ENCODE assay signal across 9 cellular contexts in genomic region chr10:1057106-1057657, GRCh38. TPM values are rescaled to one million over a fixed set of nuclear protein-coding genes. Genes with fewer than 3 reads are reported as not detected.
DNase-seq lines count a peak whose midpoint lies in the region; ATAC-seq, FAIRE-seq and TF ChIP-seq lines count a peak whose summit lies in the region.
"Had no signal": no experiment of that assay in that cellular context is flagged by ENCODE, and none has a peak within 500 bp of the region (broad histone marks: within the 10 kb centered on the region; RNA-seq: fewer than 3 reads in every experiment).

No MANE protein-coding gene starts in this region.

- H3K27me3 Mint-ChIP-seq in T-helper 2 cell treated with Interferon-gamma antibody and Interleukin-4, amounts not matched to agents 5 μg/mL and 100 μg/mL, for 36 hours (ENCODE audit: low read depth), result no peaks in the 10 kb centered on the region

- H3K4me3 ChIP-seq in GM12878 (peak overlapping the region; percentile 89), suprapubic skin (peak overlapping the region; percentile 97)

- POLR2A ChIA-PET in GM12878 (lab: Charles Lee), result interaction anchor here (1.0 to 1.8 kb wide), 4 partner anchors 8 to 128 kb away, joined by 3 to 14 read pairs (median 4); partner anchors contain the start of gene IDI1

- peak overlapping the region; percentile 89 for H3K9ac ChIP-seq in GM12878 (ENCODE audit: control insufficient read depth, insufficient read depth, low read length)

- CTCF ChIA-PET in GM12878 (lab: Yijun Ruan, JAX), result interaction anchor here (0.7 to 1.4 kb wide), 4 partner anchors 8 to 678 kb away, joined by 3 to 6 read pairs (median 3); partner anchors contain the start of gene IDI1

- RAD21 ChIA-PET in GM12878 (lab: Charles Lee; ENCODE audit: unreplicated experiment), result interaction anchor here (1.0 kb wide), 1 partner anchor 12 kb away, joined by 3 read pairs; no protein-coding TSS in a partner anchor

- peaks cover 66% of the 10 kb centered on the region for H3K4me1 Mint-ChIP-seq in T-helper 2 cell treated with Interferon-gamma antibody and Interleukin-4, amounts not matched to agents 5 μg/mL and 100 μg/mL, for 36 hours (ENCODE audit: low read depth)

- TF ChIP-seq POLR2A in GM12878 (IDR thresholded peaks at IDR 0.05; ENCODE audit: low read depth, low read length) (no peak), suprapubic skin (IDR thresholded peaks at IDR 0.05) (no peak)

- H3K4me3 Mint-ChIP-seq in T-helper 2 cell treated with Interferon-gamma antibody and Interleukin-4, amounts not matched to agents 5 μg/mL and 100 μg/mL, for 36 hours, result peak overlapping the region; percentile 97

- no peak for TF ChIP-seq CTCF in GM12878 (IDR thresholded peaks at IDR 0.05 in 2 of 3, conservative IDR thresholded peaks at IDR 0.05 in 1 of 3; ENCODE audit: control insufficient read depth in 2 of 3, extremely low read depth in 1 of 3, insufficient read depth in 1 of 3, low read depth in 3 of 3, low read length in 3 of 3)
- TF ChIP-seq CTCF in suprapubic skin (IDR thresholded peaks at IDR 0.05), result no peak

- peak overlapping the region; percentile 95 for H3K27ac Mint-ChIP-seq in T-helper 2 cell treated with Interferon-gamma antibody and Interleukin-4, amounts not matched to agents 5 μg/mL and 100 μg/mL, for 36 hours

- no peak for DNase-seq in T-helper 2 cell treated with Interferon-gamma antibody and Interleukin-4, amounts not matched to agents 5 μg/mL and 100 μg/mL, for 36 hours (ENCODE audit: low spot score)
- no peak for DNase-seq in T-helper 2 cell
- DNase-seq in Kasumi-1 (lab: John Stamatoyannopoulos, UW), result peak; percentile 92 to 97
- DNase-seq in GM12878 (ENCODE audit: low read depth, low spot score), result no peak
- peak; percentile 27 for DNase-seq in kidney tubule cell (ENCODE audit: low spot score)
- DNase-seq in suprapubic skin (ENCODE audit: low spot score in 2 of 2), result no peak
- DNase-seq in activated gamma-delta T cell treated with Interleukin-2 at 50 U/mL for 16 hours, result no peak

- no TSS peak for BruUV-seq in GM12878 (replicated peaks; lab: Mats Ljungman, UMichigan)

- H3K9me3 ChIP-seq in GM12878 (replicated peaks; ENCODE audit: control insufficient read depth, insufficient read depth, low read length) (no peaks in the 10 kb centered on the region), suprapubic skin (no peaks in the 10 kb centered on the region)

- H2AFZ ChIP-seq in GM12878 (ENCODE audit: control insufficient read depth, low read depth, low read length), result peak overlapping the region; percentile 89

- SMC1A ChIA-PET in GM12878 (lab: Charles Lee; ENCODE audit: uncharacterized antibody, unreplicated experiment), result interaction anchor here (0.8 to 1.5 kb wide), 4 partner anchors 9 to 24 kb away, joined by 3 to 6 read pairs (median 4); no protein-coding TSS in a partner anchor

- H3K4me2 ChIP-seq in GM12878 (ENCODE audit: control insufficient read depth, insufficient read depth), result peak overlapping the region; percentile 87

- peaks cover 21% of the 10 kb centered on the region for H3K4me1 ChIP-seq in GM12878 (ENCODE audit: control insufficient read depth, insufficient read depth, low read length)
- peaks cover 71% of the 10 kb centered on the region for H3K4me1 ChIP-seq in suprapubic skin

- no peak for TF ChIP-seq RAD21 in GM12878 (IDR thresholded peaks at IDR 0.05; ENCODE audit: insufficient read depth, low read depth, low read length)

- no peaks in the 10 kb centered on the region for H3K9me3 Mint-ChIP-seq in T-helper 2 cell treated with Interferon-gamma antibody and Interleukin-4, amounts not matched to agents 5 μg/mL and 100 μg/mL, for 36 hours

- H3K27ac ChIP-seq in GM12878 (ENCODE audit: control insufficient read depth, insufficient read depth), result peak overlapping the region; percentile 85
- peak overlapping the region; percentile 100 for H3K27ac ChIP-seq in suprapubic skin

- no peaks in the 10 kb centered on the region for H4K20me1 ChIP-seq in GM12878 (ENCODE audit: control insufficient read depth, insufficient read depth)

- in situ Hi-C loops in GM12878 (cut with MboI), result no loop called here

- H3K27me3 ChIP-seq in GM12878 (replicated peaks in 1 of 2; ENCODE audit: control insufficient read depth in 2 of 2, insufficient read depth in 2 of 2, low read length in 1 of 2) (no peaks in the 10 kb centered on the region), suprapubic skin (no peaks in the 10 kb centered on the region)

- H3K79me2 ChIP-seq in GM12878 (ENCODE audit: control insufficient read depth, insufficient read depth, low read length), result peaks cover 86% of the 10 kb centered on the region

- TF ChIP-seq EP300 in GM12878 (IDR thresholded peaks at IDR 0.05; ENCODE audit: borderline replicate concordance in 1 of 2, control insufficient read depth in 1 of 2, low read depth in 2 of 2, low read length in 2 of 2), result no peak
- TF ChIP-seq EP300 in suprapubic skin (IDR thresholded peaks at IDR 0.05), result no peak

- H3K36me3 ChIP-seq in GM12878 (ENCODE audit: control insufficient read depth in 2 of 2, insufficient read depth in 2 of 2, low read length in 1 of 2) (peaks cover 0 to 15% of the 10 kb centered on the region in 2 experiments; a peak in 1 of 4 replicates), suprapubic skin (peaks cover 13% of the 10 kb centered on the region)

- intact Hi-C loops in GM12878 (cut with micrococcal nuclease; ENCODE audit: unreplicated experiment), result no loop called here

- no peak for FAIRE-seq in GM12878 (lab: Jason Lieb, UNC)

- peaks cover 49% of the 10 kb centered on the region for H3K36me3 Mint-ChIP-seq in T-helper 2 cell treated with Interferon-gamma antibody and Interleukin-4, amounts not matched to agents 5 μg/mL and 100 μg/mL, for 36 hours (ENCODE audit: low read depth)

- 1% methylated on average over 23 of the region's 26 CpGs for WGBS in GM12878 (ENCODE audit: insufficient coverage, insufficient replicate concordance, low lambda C conversion rate, missing lambda C conversion rate)
- 1% methylated on average over 26 of the region's 26 CpGs for WGBS in suprapubic skin

- ATAC-seq in GM12878 (peak; percentile 40), GM21825 (IDR thresholded peaks at IDR 0.05; ENCODE audit: unreplicated experiment) (no peak)

TF ChIP-seq in GM12878, 131 proteins besides CTCF, POLR2A, EP300 and RAD21:
- peak; percentile 20; the same call in 1 of the 2 replicates for TF ChIP-seq SPI1 (IDR thresholded peaks at IDR 0.05; ENCODE audit: borderline replicate concordance, insufficient read depth, low read depth, low read length)
- TF ChIP-seq ATF7 (IDR thresholded peaks at IDR 0.05; ENCODE audit: low read depth), result no peak
- TF ChIP-seq HDGF (IDR thresholded peaks at IDR 0.05), result 0 out of 2 replicates have a peak, but pooled peaks have one; percentile 4

RNA-seq across cellular contexts. Expression of gene WDR37, which starts 1.0 kb away (rescaled TPM):
- 35.7 and 36.6 TPM in 2 replicates for total RNA-seq in GM12878 (2013; cell fraction: nucleolus; rRNA removed)
- 8.0 and 8.5 TPM in 2 replicates for total RNA-seq in GM12878 (2014; rRNA removed)
- 6.1 and 6.3 TPM in 2 replicates for total RNA-seq in GM12878 (2014; rRNA removed; fragmentation: Illumina TruSeq; extraction: Trizol)
- total RNA-seq in GM12878 (2021), result 9.0 and 11.1 TPM in 2 replicates
- 5.1 TPM for polyA plus RNA-seq in GM12878 (2011; ENCODE audit: low read depth)
- 9.7 and 10.5 TPM in 2 replicates for polyA plus RNA-seq in GM12878 (2011; rRNA removed)
- 10.4 and 10.9 TPM in 2 replicates for polyA plus RNA-seq in GM12878 (2011; cell fraction: cytosol; rRNA removed)
- 31.1 and 31.4 TPM in 2 replicates for polyA plus RNA-seq in GM12878 (2011; cell fraction: nucleus; rRNA removed)
- polyA plus RNA-seq in GM12878 (2012), result 6.1 and 8.4 TPM in 2 replicates
- polyA plus RNA-seq in GM12878 (2014; fragmentation: Illumina TruSeq; extraction: Trizol), result 6.4 and 6.6 TPM in 2 replicates
- polyA plus RNA-seq in GM12878 (2014; fragmentation: Nextera tagmentation; extraction: Ambion mirVana), result 1 to 10 TPM; 1.9 to 2.5 TPM
- 8.4 and 8.8 TPM in 2 replicates for polyA plus RNA-seq in GM12878 (2014; rRNA removed)
- polyA plus RNA-seq in GM12878 (2016; fragmentation: Nextera tagmentation; extraction: Ambion mirVana), result 1 to 10 TPM; 6.5 to 7.7 TPM
- polyA minus RNA-seq in GM12878 (2011; rRNA and poly(A)+ RNA removed), result 25.3 and 25.7 TPM in 2 replicates
- polyA minus RNA-seq in GM12878 (2011; cell fraction: cytosol; rRNA and poly(A)+ RNA removed), result 4.1 and 12.3 TPM in 2 replicates
- 12.3 and 15.5 TPM in 2 replicates for polyA minus RNA-seq in GM12878 (2011; cell fraction: nucleus; rRNA and poly(A)+ RNA removed)
- 10 to 100 TPM; 13.1 to 32.7 (median 18.4) TPM for total RNA-seq in suprapubic skin

RNA-seq across cellular contexts. Expression of gene IDI1, which starts 8.3 kb away (rescaled TPM):
- 154 and 155 TPM in 2 replicates for total RNA-seq in GM12878 (2013; cell fraction: nucleolus; rRNA removed)
- total RNA-seq in GM12878 (2014; rRNA removed) (112 and 150 TPM in 2 replicates), GM12878 (2014; rRNA removed; fragmentation: Illumina TruSeq; extraction: Trizol) (152 and 163 TPM in 2 replicates), GM12878 (2021) (85.5 and 88.4 TPM in 2 replicates), suprapubic skin (10 to 100 TPM; 32.0 to 62.1 (median 36.1) TPM)
- 57.8 TPM for polyA plus RNA-seq in GM12878 (2011; ENCODE audit: low read depth)
- polyA plus RNA-seq in GM12878 (2011; rRNA removed) (216 and 332 TPM in 2 replicates), GM12878 (2014; fragmentation: Illumina TruSeq; extraction: Trizol) (156 and 224 TPM in 2 replicates), GM12878 (2014; fragmentation: Nextera tagmentation; extraction: Ambion mirVana) (100 to 1,000 TPM; 156 to 223 TPM), GM12878 (2014; rRNA removed) (129 and 158 TPM in 2 replicates), GM12878 (2016; fragmentation: Nextera tagmentation; extraction: Ambion mirVana) (100 to 1,000 TPM; 202 to 206 TPM)
- polyA plus RNA-seq in GM12878 (2011; cell fraction: cytosol; rRNA removed), result 66.6 and 66.7 TPM in 2 replicates
- polyA plus RNA-seq in GM12878 (2011; cell fraction: nucleus; rRNA removed), result 108 and 119 TPM in 2 replicates
- 79.7 and 106 TPM in 2 replicates for polyA plus RNA-seq in GM12878 (2012)
- 82.4 and 96.9 TPM in 2 replicates for polyA minus RNA-seq in GM12878 (2011; rRNA and poly(A)+ RNA removed)
- 27.1 and 29.8 TPM in 2 replicates for polyA minus RNA-seq in GM12878 (2011; cell fraction: cytosol; rRNA and poly(A)+ RNA removed)
- polyA minus RNA-seq in GM12878 (2011; cell fraction: nucleus; rRNA and poly(A)+ RNA removed), result 39.7 and 57.8 TPM in 2 replicates

RNA-seq across cellular contexts. Expression of gene IDI2, which starts 31.5 kb away (rescaled TPM):
- total RNA-seq in GM12878 (2013; cell fraction: nucleolus; rRNA removed), result not detected in 2 replicates
- total RNA-seq in GM12878 (2014; rRNA removed) (not detected in 2 replicates), GM12878 (2014; rRNA removed; fragmentation: Illumina TruSeq; extraction: Trizol) (not detected in 2 replicates), GM12878 (2021) (not detected in 2 replicates), suprapubic skin (not detected)
- not detected for polyA plus RNA-seq in GM12878 (2011; ENCODE audit: low read depth)
- polyA plus RNA-seq in GM12878 (2011; rRNA removed) (not detected in 2 replicates), GM12878 (2014; fragmentation: Illumina TruSeq; extraction: Trizol) (0.06 TPM in 1 of 2 replicates, not detected in the other), GM12878 (2014; fragmentation: Nextera tagmentation; extraction: Ambion mirVana) (not detected), GM12878 (2014; rRNA removed) (not detected in 2 replicates), GM12878 (2016; fragmentation: Nextera tagmentation; extraction: Ambion mirVana) (not detected)
- polyA plus RNA-seq in GM12878 (2011; cell fraction: cytosol; rRNA removed), result not detected in 2 replicates
- not detected in 2 replicates for polyA plus RNA-seq in GM12878 (2011; cell fraction: nucleus; rRNA removed)
- not detected in 2 replicates for polyA plus RNA-seq in GM12878 (2012)
- polyA minus RNA-seq in GM12878 (2011; rRNA and poly(A)+ RNA removed), result not detected in 2 replicates
- not detected in 2 replicates for polyA minus RNA-seq in GM12878 (2011; cell fraction: cytosol; rRNA and poly(A)+ RNA removed)
- polyA minus RNA-seq in GM12878 (2011; cell fraction: nucleus; rRNA and poly(A)+ RNA removed), result not detected in 2 replicates
- total RNA-seq: glomerular endothelial cell had no signal

Comparison
In these comparisons a context has a peak if more than half of its experiments do, and no peak if none do; other contexts are left out.
1. DNase-seq: peak in Kasumi-1 (2 of 2) and kidney tubule cell (single experiment); none in T-helper 2 cell treated with Interferon-gamma antibody and Interleukin-4, amounts not matched to agents 5 μg/mL and 100 μg/mL, for 36 hours (single experiment), T-helper 2 cell (0 of 5), GM12878 (single experiment), suprapubic skin (0 of 2) and activated gamma-delta T cell treated with Interleukin-2 at 50 U/mL for 16 hours (single experiment).